In the genomic region with DNA sequence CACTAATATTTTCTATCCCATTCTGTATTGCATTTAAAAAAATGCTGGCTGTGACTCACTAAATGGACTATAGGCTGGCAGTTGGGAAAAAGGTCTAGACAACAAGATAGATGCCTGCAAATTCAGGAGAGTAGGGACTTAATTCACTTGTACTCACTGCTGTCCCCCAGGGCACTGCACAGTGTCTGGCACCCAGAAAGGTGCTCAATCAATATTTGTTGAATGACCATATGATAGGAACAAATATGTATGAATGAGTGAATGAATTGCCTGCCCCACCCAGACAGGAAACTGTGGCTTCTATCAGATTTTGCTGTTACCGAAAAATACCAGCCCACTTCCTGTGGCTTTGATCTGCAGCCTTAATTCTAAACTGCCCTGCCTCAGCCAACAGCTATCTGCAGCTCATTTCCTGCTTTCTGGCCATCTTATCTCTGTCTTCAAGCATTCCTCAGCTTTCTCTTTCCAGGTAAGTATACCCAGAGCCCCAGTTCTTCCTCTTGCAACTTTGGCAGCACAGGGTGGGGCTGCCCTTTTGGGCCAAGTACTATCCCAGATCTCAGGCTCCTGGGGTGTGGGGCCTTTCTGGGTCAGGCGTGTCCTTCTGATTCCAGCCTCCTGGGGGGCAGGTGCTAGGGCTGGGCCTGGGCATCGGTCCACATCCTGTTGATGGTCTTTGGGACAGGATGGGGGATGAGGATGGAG, we compare ENCODE assay signal across 8 cellular contexts. TPM values are rescaled to one million over a fixed set of nuclear protein-coding genes. Genes with fewer than 3 reads are reported as not detected.
DNase-seq lines count a peak whose midpoint lies in the region; ATAC-seq, FAIRE-seq and TF ChIP-seq lines count a peak whose summit lies in the region.

No MANE protein-coding gene starts in this region.

- 37 to 44% methylated on average over 3 of the region's 3 CpGs for WGBS in esophagus, 2 donors

- H3K9me3 ChIP-seq in esophagus (ENCODE audit: control insufficient read depth in 2 of 2, insufficient read depth in 1 of 2, low read depth in 1 of 2, low read length in 1 of 2) (no peaks in the 10 kb centered on the region), kidney (ENCODE audit: control insufficient read depth in 1 of 2, low read length in 2 of 2) (no peaks in the 10 kb centered on the region)

- ATAC-seq in HG03342 (IDR thresholded peaks at IDR 0.05; ENCODE audit: unreplicated experiment) (no peak), HG02938 (IDR thresholded peaks at IDR 0.05; ENCODE audit: unreplicated experiment) (no peak)

- H3K4me3 ChIP-seq in esophagus (ENCODE audit: low read depth in 1 of 2, low read length in 2 of 2): no peak overlapping the region
- H3K4me3 ChIP-seq in kidney (ENCODE audit: low read length in 2 of 2): no peak overlapping the region

- H3K4me1 ChIP-seq in esophagus (ENCODE audit: control insufficient read depth in 2 of 2, insufficient read depth in 2 of 2, low read length in 1 of 2): peaks cover 0 to 24% of the 10 kb centered on the region in 2 donors
- H3K4me1 ChIP-seq in kidney (ENCODE audit: control insufficient read depth in 1 of 2, insufficient read depth in 1 of 2, low read depth in 1 of 2, low read length in 2 of 2): no peaks in the 10 kb centered on the region

- DNase-seq in GM13977 (ENCODE audit: low spot score) (peak; percentile 80), KBM-7 (peak; percentile 94), kidney (no peak)
- peak; percentile 45 for DNase-seq in activated CD4-positive, alpha-beta T cell treated with anti-CD3 and anti-CD28 coated beads for 1 hour
- DNase-seq in stimulated activated CD8-positive, alpha-beta memory T cell treated with anti-CD3 and anti-CD28 coated beads, Interleukin-7, amount 100 ng/mL, for 48 hours (ENCODE audit: extremely low read depth in 1 of 2, low read depth in 1 of 2): peak; percentile 37 to 44

- in situ Hi-C loops in GM13977 (cut with MboI; ENCODE audit: low pct_unique_long_range_greater_than_20kb, low sequenced_read_pairs, unreplicated experiment) (no loop called here), KBM-7 (cut with MboI; ENCODE audit: low pct_unique_long_range_greater_than_20kb, low sequenced_read_pairs) (no loop called here)

- H3K27ac ChIP-seq in esophagus (ENCODE audit: low read depth in 2 of 2, low read length in 1 of 2) (peak overlapping the region; percentile 29 to 67), kidney (ENCODE audit: low read depth in 2 of 2, low read length in 2 of 2) (no peak overlapping the region)

- TF ChIP-seq CTCF in GM13977 (IDR thresholded peaks at IDR 0.05; ENCODE audit: extremely low read depth, insufficient read depth, missing control alignments) (no peak), kidney (IDR thresholded peaks at IDR 0.05; ENCODE audit: borderline replicate concordance, extremely low read depth, insufficient read depth) (no peak)

- no peak for FAIRE-seq in kidney (lab: Jason Lieb, UNC)

- intact Hi-C loops in kidney (cut with DNase I): no loop called here

- H3K27me3 ChIP-seq in esophagus (ENCODE audit: control insufficient read depth in 1 of 2, insufficient read depth in 2 of 2, low read length in 2 of 2): no peaks in the 10 kb centered on the region

- H3K36me3 ChIP-seq in esophagus (ENCODE audit: control insufficient read depth in 2 of 2, insufficient read depth in 2 of 2, low read length in 1 of 2) (no peaks in the 10 kb centered on the region), kidney (ENCODE audit: control insufficient read depth in 1 of 2, insufficient read depth in 2 of 2, low read length in 2 of 2) (no peaks in the 10 kb centered on the region)

- H3K9ac ChIP-seq in kidney (ENCODE audit: low read length in 2 of 2): no peak overlapping the region

RNA-seq across cellular contexts. Expression of gene TNS4, which starts 15.3 kb away (rescaled TPM):
- polyA plus RNA-seq in esophagus (10 to 100 TPM; 25.4 to 74.8 TPM), kidney (ENCODE audit: insufficient read depth, low read depth, low replicate concordance) (2.2 TPM)
- total RNA-seq in kidney: 0.31 TPM

RNA-seq across cellular contexts. Expression of gene CCR7, which starts 48.5 kb away (rescaled TPM):
- under 1 TPM; 0.16 to 0.54 TPM for polyA plus RNA-seq in esophagus
- 7.1 TPM for total RNA-seq in kidney
- 0.17 TPM for polyA plus RNA-seq in kidney (ENCODE audit: insufficient read depth, low read depth, low replicate concordance)

Comparison
In these comparisons a context has a peak if more than half of its experiments do, and no peak if none do; other contexts are left out.
1. H3K27ac ChIP-seq: peak in esophagus (2 of 2); none in kidney (0 of 2).